In genomic region chr1:154420961-154421924, GRCh38 we compare ENCODE assay signal across 9 cellular contexts. TPM values are rescaled to one million over a fixed set of nuclear protein-coding genes. Genes with fewer than 3 reads are reported as not detected.
DNase-seq lines count a peak whose midpoint lies in the region; ATAC-seq and TF ChIP-seq lines count a peak whose summit lies in the region.
"Had no signal": no experiment of that assay in that cellular context is flagged by ENCODE, and none has a peak within 500 bp of the region (broad histone marks: within the 10 kb centered on the region; RNA-seq: fewer than 3 reads in every experiment).

No MANE protein-coding gene starts in this region.

- no peaks in the 10 kb centered on the region for H3K36me3 ChIP-seq in mammary epithelial cell (ENCODE audit: insufficient read depth, low read length)
- H3K36me3 ChIP-seq in muscle layer of duodenum (ENCODE audit: control insufficient read depth in 1 of 2, insufficient read depth in 2 of 2, low read length in 2 of 2) = peaks cover 4 to 5% of the 10 kb centered on the region in 2 donors
- H3K36me3 ChIP-seq in tibial nerve = no peaks in the 10 kb centered on the region
- H3K36me3 ChIP-seq: cardiac muscle cell had no signal

- no TSS peak for BruUV-seq in mammary epithelial cell (replicated peaks; lab: Mats Ljungman, UMichigan)

- H3K79me2 ChIP-seq in mammary epithelial cell (ENCODE audit: insufficient read depth, low read length) = peaks cover 34% of the 10 kb centered on the region

- no peak for TF ChIP-seq POLR2A in tibial nerve (IDR thresholded peaks at IDR 0.05)

- no peak for DNase-seq in activated naive CD4-positive, alpha-beta T cell treated with Interleukin-2 at 50 U/mL for 16 hours
- DNase-seq in mammary epithelial cell (no peak), tibial nerve (ENCODE audit: low spot score in 2 of 2) (no peak), NCI-H2081 treated with DMSO at 0.1 percent for 48 hours (lab: John Stamatoyannopoulos, UW) (no peak)
- no peak for DNase-seq in stimulated activated CD4-positive, alpha-beta T cell treated with anti-CD3 and anti-CD28 coated beads, Interleukin-12 subunit alpha, Interleukin-12 subunit beta, amount 100 ng/mL, for 4 hours

- peaks cover 1% of the 10 kb centered on the region for H3K36me3 Mint-ChIP-seq in activated naive CD4-positive, alpha-beta T cell treated with anti-CD3 and anti-CD28 coated beads, Interleukin-2, amount 50 U/mL, for 24 hours

- no peaks in the 10 kb centered on the region for H4K20me1 ChIP-seq in mammary epithelial cell (ENCODE audit: insufficient read depth, low read length)

- no peaks in the 10 kb centered on the region for H3K27me3 ChIP-seq in mammary epithelial cell (ENCODE audit: insufficient read depth, low read length)
- no peaks in the 10 kb centered on the region for H3K27me3 ChIP-seq in muscle layer of duodenum (ENCODE audit: low read depth, low read length)
- no peaks in the 10 kb centered on the region for H3K27me3 ChIP-seq in tibial nerve
- H3K27me3 ChIP-seq: cardiac muscle cell had no signal

- TF ChIP-seq CTCF in mammary epithelial cell (conservative IDR thresholded peaks at IDR 0.05 in 1 of 2, IDR thresholded peaks at IDR 0.05 in 1 of 2; ENCODE audit: extremely low read depth in 1 of 2, insufficient read depth in 1 of 2, low read depth in 1 of 2, low read length in 2 of 2) (no peak), tibial nerve (IDR thresholded peaks at IDR 0.05) (no peak)

- peaks cover 60% of the 10 kb centered on the region for H3K4me1 ChIP-seq in mammary epithelial cell (ENCODE audit: insufficient read depth, low read length)
- H3K4me1 ChIP-seq in muscle layer of duodenum (ENCODE audit: control insufficient read depth in 1 of 2, insufficient read depth in 2 of 2, low read length in 2 of 2) = peaks cover 42 to 65% of the 10 kb centered on the region in 2 donors
- peaks cover 14 to 86% (median 76%) of the 10 kb centered on the region in 4 donors for H3K4me1 ChIP-seq in tibial nerve

- CTCF ChIA-PET in mammary epithelial cell (lab: Charles Lee; ENCODE audit: low non-redundant PET) = no interaction called here

- H3K4me1 Mint-ChIP-seq in activated naive CD4-positive, alpha-beta T cell treated with anti-CD3 and anti-CD28 coated beads, Interleukin-2, amount 50 U/mL, for 24 hours = peaks cover 94% of the 10 kb centered on the region

- dilution Hi-C loops in mammary epithelial cell (cut with HindIII; ENCODE audit: low sequenced_read_pairs) = no loop called here

- H3K9me3 Mint-ChIP-seq in activated naive CD4-positive, alpha-beta T cell treated with anti-CD3 and anti-CD28 coated beads, Interleukin-2, amount 50 U/mL, for 24 hours = no peaks in the 10 kb centered on the region

- no peak overlapping the region for H3K9ac ChIP-seq in mammary epithelial cell (ENCODE audit: insufficient read depth, low read length)

- H3K9me3 ChIP-seq in mammary epithelial cell (replicated peaks; ENCODE audit: insufficient read depth, low read length) = no peaks in the 10 kb centered on the region
- no peaks in the 10 kb centered on the region for H3K9me3 ChIP-seq in muscle layer of duodenum (ENCODE audit: control insufficient read depth in 1 of 2, low read length in 2 of 2)
- no peaks in the 10 kb centered on the region for H3K9me3 ChIP-seq in tibial nerve

- peak overlapping the region; percentile 30 for H3K4me3 Mint-ChIP-seq in activated naive CD4-positive, alpha-beta T cell treated with anti-CD3 and anti-CD28 coated beads, Interleukin-2, amount 50 U/mL, for 24 hours

- in situ Hi-C loops in mammary epithelial cell (cut with MboI; ENCODE audit: low sequenced_read_pairs in 2 of 2) = no loop called here

- H3K4me3 ChIP-seq in mammary epithelial cell (replicated peaks in 1 of 3; ENCODE audit: insufficient read depth in 1 of 3, low read depth in 2 of 3, low read length in 3 of 3) (no peak overlapping the region), muscle layer of duodenum (ENCODE audit: low read depth in 1 of 2, low read length in 2 of 2) (peak overlapping the region in 1 of 2 donors; percentile 16), tibial nerve (no peak overlapping the region)
- H3K4me3 ChIP-seq: cardiac muscle cell had no signal

- no peak overlapping the region for H3K4me2 ChIP-seq in mammary epithelial cell (ENCODE audit: insufficient read depth, low read depth, low read length)

- H3K27ac ChIP-seq in mammary epithelial cell (ENCODE audit: insufficient read depth, low read depth, low read length) (peak overlapping the region; percentile 16), muscle layer of duodenum (ENCODE audit: low read length) (peak overlapping the region; percentile 49), tibial nerve (peak overlapping the region; percentile 76 to 98 (median 93))
- H3K27ac ChIP-seq: cardiac muscle cell had no signal

- no peak for ATAC-seq in GM19463 (IDR thresholded peaks at IDR 0.05; ENCODE audit: unreplicated experiment)

- H2AFZ ChIP-seq in mammary epithelial cell (ENCODE audit: low read depth, low read length) = no peak overlapping the region

- WGBS in mammary epithelial cell (ENCODE audit: low coverage, missing lambda C conversion rate) = 93% methylated on average over 9 of the region's 10 CpGs
- WGBS in tibial nerve, 2 donors = 71 to 87% methylated on average over 10 of the region's 10 CpGs

- no peak for TF ChIP-seq EP300 in tibial nerve (IDR thresholded peaks at IDR 0.05)

- no peaks in the 10 kb centered on the region for H3K27me3 Mint-ChIP-seq in activated naive CD4-positive, alpha-beta T cell treated with anti-CD3 and anti-CD28 coated beads, Interleukin-2, amount 50 U/mL, for 24 hours

- H3K27ac Mint-ChIP-seq in activated naive CD4-positive, alpha-beta T cell treated with anti-CD3 and anti-CD28 coated beads, Interleukin-2, amount 50 U/mL, for 24 hours = peak overlapping the region; percentile 74

- intact Hi-C loops in mammary epithelial cell (cut with micrococcal nuclease) = no loop called here

RNA-seq across cellular contexts. Expression of gene IL6R, which starts 16.1 kb away (rescaled TPM):
- total RNA-seq in mammary epithelial cell (10 to 100 TPM; 11.4 to 28.7 TPM), tibial nerve (10 to 100 TPM; 31.6 to 53.7 (median 33.5) TPM)
- 25.0 TPM for polyA plus RNA-seq in mammary epithelial cell
- 6.9 TPM for polyA minus RNA-seq in mammary epithelial cell

Comparison
In these comparisons a context has a peak if more than half of its experiments do, and no peak if none do; other contexts are left out.
1. H3K27ac ChIP-seq: peak in every context shown above with its lines; median percentile 93 in tibial nerve; 49 in muscle layer of duodenum; 16 in mammary epithelial cell.